In the genomic region with DNA sequence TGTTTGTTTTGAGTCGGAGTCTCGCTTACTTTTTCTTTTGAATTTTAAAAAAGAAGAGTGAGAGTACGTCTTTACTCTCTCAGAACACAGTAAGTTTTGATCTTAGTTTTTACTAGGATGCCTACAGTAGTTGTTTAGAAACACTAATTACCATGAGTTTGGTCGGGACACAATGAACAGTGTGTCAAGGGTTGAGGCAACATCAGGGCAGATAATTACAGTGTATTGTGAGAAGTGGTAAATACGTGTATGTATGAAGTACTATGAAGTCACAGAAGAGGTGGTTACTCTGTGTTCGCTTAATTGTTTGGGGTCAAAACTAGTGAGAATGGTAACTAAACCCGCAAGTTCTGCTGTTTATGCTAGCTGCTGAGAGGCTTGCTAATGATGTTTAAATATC, we compare ENCODE assay signal across 34 cellular contexts. TPM values are rescaled to one million over a fixed set of nuclear protein-coding genes. Genes with fewer than 3 reads are reported as not detected.
A peak's percentile ranks its signal among the peaks of the same experiment; 100 is the strongest.
DNase-seq lines count a peak whose midpoint lies in the region; ATAC-seq, FAIRE-seq and TF ChIP-seq lines count a peak whose summit lies in the region.
"Had no signal": no experiment of that assay in that cellular context is flagged by ENCODE, and none has a peak within 500 bp of the region (broad histone marks: within the 10 kb centered on the region; RNA-seq: fewer than 3 reads in every experiment).

No MANE protein-coding gene starts in this region.

- H3K27ac ChIP-seq in CD4-positive, CD25-positive, alpha-beta regulatory T cell (ENCODE audit: insufficient read depth, low read length, poor library complexity, severe bottlenecking): no peak overlapping the region
- H3K27ac ChIP-seq: brain microvascular endothelial cell, HL-60, left ventricle myocardium inferior, prostate gland, stomach, vagina had no signal

- peak; percentile 29 for FAIRE-seq in GM18507 (lab: Jason Lieb, UNC)
- FAIRE-seq: GM12891, islet of Langerhans had no signal

- no peaks in the 10 kb centered on the region for H3K9me3 Mint-ChIP-seq in CD4-positive, CD25-positive, alpha-beta regulatory T cell
- peaks cover 2% of the 10 kb centered on the region for H3K9me3 Mint-ChIP-seq in glutamatergic neuron (ENCODE audit: unreplicated experiment)
- H3K9me3 Mint-ChIP-seq: activated T-helper 2 cell treated with anti-CD3 and anti-CD28 coated beads, Interferon-gamma antibody, Interleukin-2, Interleukin-4, amounts not matched to agents 10 μg/mL and 5 μg/mL and 100 μg/mL, durations not matched to agents 14 hours and 24 hours and 36 hours had no signal

- peaks cover 38 to 84% (median 47%) of the 10 kb centered on the region in 4 donors for H3K4me1 Mint-ChIP-seq in CD4-positive, CD25-positive, alpha-beta regulatory T cell
- peaks cover 11% of the 10 kb centered on the region for H3K4me1 Mint-ChIP-seq in glutamatergic neuron (ENCODE audit: low read depth, unreplicated experiment)

- H3K36me3 ChIP-seq in CD4-positive, CD25-positive, alpha-beta regulatory T cell (ENCODE audit: control insufficient read depth, insufficient read depth, low read length): peaks cover 5% of the 10 kb centered on the region
- H3K36me3 ChIP-seq: HAP-1, left ventricle myocardium inferior, prostate gland, vagina had no signal

- no peak for TF ChIP-seq CTCF in glutamatergic neuron (IDR thresholded peaks at IDR 0.05; ENCODE audit: partially characterized antibody, unreplicated experiment)

- no peaks in the 10 kb centered on the region for H3K27me3 Mint-ChIP-seq in CD4-positive, CD25-positive, alpha-beta regulatory T cell
- H3K27me3 Mint-ChIP-seq in glutamatergic neuron (ENCODE audit: unreplicated experiment): peaks cover 2% of the 10 kb centered on the region
- H3K27me3 Mint-ChIP-seq: activated CD4-positive, alpha-beta T cell treated with anti-CD3 and anti-CD28 coated beads for 36 hours; B cell had no signal

- ATAC-seq in CD4-positive, CD25-positive, alpha-beta regulatory T cell (ENCODE audit: low read depth in 2 of 2): no peak
- no peak for ATAC-seq in HG02610 (IDR thresholded peaks at IDR 0.05; ENCODE audit: unreplicated experiment)
- ATAC-seq: activated CD4-positive, alpha-beta T cell treated with anti-CD3 and anti-CD28 coated beads for 36 hours; activated CD8-positive, alpha-beta T cell treated with anti-CD3 and anti-CD28 coated beads, Interleukin-2, amount 10 ng/mL, durations not matched to agents 7 days and 5 days; sciatic nerve had no signal

- no peaks in the 10 kb centered on the region for H3K27me3 ChIP-seq in CD4-positive, CD25-positive, alpha-beta regulatory T cell (ENCODE audit: control insufficient read depth, insufficient read depth, low read length)
- H3K27me3 ChIP-seq: brain microvascular endothelial cell, dorsolateral prefrontal cortex, stomach, vagina had no signal

- no peaks in the 10 kb centered on the region for H3K9me3 ChIP-seq in CD4-positive, CD25-positive, alpha-beta regulatory T cell (ENCODE audit: control insufficient read depth in 2 of 2, low read length in 2 of 2)
- H3K9me3 ChIP-seq: HAP-1, left ventricle myocardium inferior, prostate gland, stomach, vagina had no signal

- peaks cover 7% of the 10 kb centered on the region for H3K36me3 Mint-ChIP-seq in CD4-positive, CD25-positive, alpha-beta regulatory T cell
- H3K36me3 Mint-ChIP-seq in glutamatergic neuron (ENCODE audit: unreplicated experiment): no peaks in the 10 kb centered on the region

- peaks cover 54% of the 10 kb centered on the region for H3K4me1 ChIP-seq in CD4-positive, CD25-positive, alpha-beta regulatory T cell (ENCODE audit: control insufficient read depth, insufficient read depth, low read length, poor library complexity, severe bottlenecking)
- H3K4me1 ChIP-seq: prostate gland had no signal

- DNase-seq in CD4-positive, CD25-positive, alpha-beta regulatory T cell: no peak
- DNase-seq in GM18507 (ENCODE audit: extremely low spot score, insufficient read length, low read depth) (no peak), NCI-H69 (lab: John Stamatoyannopoulos, UW) (peak; percentile 72), glutamatergic neuron (no peak), NCI-H1930 (lab: John Stamatoyannopoulos, UW) (no peak), hepatic stellate cell (ENCODE audit: low spot score) (no peak), inferior parietal cortex (ENCODE audit: extremely low spot score) (no peak)
- DNase-seq: ACHN; activated CD4-positive, alpha-beta T cell treated with anti-CD3 and anti-CD28 coated beads for 36 hours; activated CD8-positive, alpha-beta T cell treated with anti-CD3 and anti-CD28 coated beads, Interleukin-2, amount 10 ng/mL, durations not matched to agents 7 days and 5 days; activated naive CD4-positive, alpha-beta T cell treated with anti-CD3 and anti-CD28 coated beads, Interleukin-2, amount 50 U/mL, for 16 hours; amygdala; brain microvascular endothelial cell; dorsolateral prefrontal cortex; Kasumi-1; left ventricle myocardium inferior; NCI-H1436 treated with DMSO at 0.1 percent for 48 hours; NCI-H526 treated with DMSO at 0.1 percent for 48 hours; nucleus accumbens; SIG-M5; stimulated activated CD4-positive, alpha-beta T cell treated with anti-CD3 and anti-CD28 coated beads, Interleukin-12 subunit alpha, Interleukin-12 subunit beta, amount 100 ng/mL, for 4 hours; stimulated activated CD4-positive, alpha-beta T cell treated with anti-CD3 and anti-CD28 coated beads, Interleukin-2, amount 100 ng/mL, for 48 hours; stomach; SW 1271 had no signal

- H3K4me3 Mint-ChIP-seq in CD4-positive, CD25-positive, alpha-beta regulatory T cell: peak overlapping the region in 3 of 4 donors; percentile 36 to 72 (median 41)
- H3K4me3 Mint-ChIP-seq in glutamatergic neuron (ENCODE audit: unreplicated experiment): no peak overlapping the region
- H3K4me3 Mint-ChIP-seq: activated CD4-positive, alpha-beta T cell treated with anti-CD3 and anti-CD28 coated beads for 36 hours; activated CD8-positive, alpha-beta T cell treated with anti-CD3 and anti-CD28 coated beads, Interleukin-2, amount 10 ng/mL, durations not matched to agents 7 days and 5 days; B cell had no signal

- H3K27ac Mint-ChIP-seq in CD4-positive, CD25-positive, alpha-beta regulatory T cell: peak overlapping the region in 1 of 3 donors; percentile 48
- peak overlapping the region; percentile 16 for H3K27ac Mint-ChIP-seq in glutamatergic neuron (ENCODE audit: unreplicated experiment)
- H3K27ac Mint-ChIP-seq: activated CD8-positive, alpha-beta T cell treated with anti-CD3 and anti-CD28 coated beads, Interleukin-2, amount 10 ng/mL, durations not matched to agents 7 days and 5 days; activated T-helper 2 cell treated with anti-CD3 and anti-CD28 coated beads, Interferon-gamma antibody, Interleukin-2, Interleukin-4, amounts not matched to agents 10 μg/mL and 5 μg/mL and 100 μg/mL, durations not matched to agents 14 hours and 24 hours and 36 hours; B cell had no signal

- H3K4me3 ChIP-seq in CD4-positive, CD25-positive, alpha-beta regulatory T cell (ENCODE audit: low read depth, low read length): no peak overlapping the region
- H3K4me3 ChIP-seq: HAP-1, left ventricle myocardium inferior, prostate gland, stomach, vagina had no signal

RNA-seq across cellular contexts. Expression of gene PAFAH1B1, which starts 18.2 kb away (rescaled TPM):
- total RNA-seq in CD4-positive, CD25-positive, alpha-beta regulatory T cell: 174 TPM
- 10 to 100 TPM; 20.6 to 39.7 (median 27.3) TPM for polyA plus RNA-seq in CD4-positive, CD25-positive, alpha-beta regulatory T cell
- total RNA-seq in glutamatergic neuron (ENCODE audit: unreplicated experiment): 296 TPM
